ENCODE assay signal across 18 cellular contexts in the genomic region with DNA sequence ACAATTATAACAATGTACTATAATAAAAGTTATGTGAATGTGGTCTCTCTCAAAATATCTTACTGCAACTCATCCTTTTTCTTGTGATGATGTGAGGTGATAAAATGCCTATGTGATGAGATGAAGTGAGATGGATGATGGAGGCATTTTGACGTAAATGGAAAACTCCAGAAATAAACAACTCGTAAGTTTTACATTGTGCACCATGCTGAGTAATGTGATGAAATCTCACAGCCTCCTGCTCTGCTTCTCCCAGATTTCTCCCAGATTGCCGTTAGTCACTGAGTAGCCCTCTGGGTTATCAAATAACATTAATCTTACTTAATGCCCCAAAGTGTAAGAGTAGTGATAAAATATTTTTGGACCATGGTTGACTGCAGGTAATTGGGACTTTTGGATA.
A peak's percentile ranks its signal among the peaks of the same experiment; 100 is the strongest.
DNase-seq lines count a peak whose midpoint lies in the region; ATAC-seq, FAIRE-seq and TF ChIP-seq lines count a peak whose summit lies in the region.
"Had no signal": no experiment of that assay in that cellular context is flagged by ENCODE, and none has a peak within 500 bp of the region (broad histone marks: within the 10 kb centered on the region; RNA-seq: fewer than 3 reads in every experiment).

No MANE protein-coding gene starts in this region.

- no peaks in the 10 kb centered on the region for H3K79me1 ChIP-seq in IMR-90 (ENCODE audit: low read depth in 1 of 2, low read length in 2 of 2)
- peaks cover 22% of the 10 kb centered on the region for H3K79me1 ChIP-seq in trophoblast cell (ENCODE audit: low read length)

- BruUV-seq in IMR-90 (replicated peaks; lab: Mats Ljungman, UMichigan): no TSS peak

- FAIRE-seq in RCC 7860 (lab: Jason Lieb, UNC): no peak
- FAIRE-seq: GM19239, H54 had no signal

- H2BK5ac ChIP-seq in IMR-90 (ENCODE audit: low read depth, low read length, poor library complexity, severe bottlenecking): peak overlapping the region; percentile 94
- no peak overlapping the region for H2BK5ac ChIP-seq in trophoblast cell (ENCODE audit: low read depth, low read length, poor library complexity)

- H3K23ac ChIP-seq in IMR-90 (ENCODE audit: low read depth, low read length) (peak overlapping the region; percentile 39; the same call in 1 of the 2 replicates), trophoblast cell (ENCODE audit: low read length) (no peak overlapping the region)

- TF ChIP-seq RAD21 in IMR-90 (IDR thresholded peaks at IDR 0.05; ENCODE audit: low read length): no peak

- CTCF ChIA-PET in IMR-90 (lab: Yijun Ruan, JAX): no interaction called here
- CTCF ChIA-PET in CD4-positive, alpha-beta memory T cell (lab: Charles Lee; ENCODE audit: partially characterized antibody): no interaction called here

- no peak overlapping the region for H3K27ac Mint-ChIP-seq in CD4-positive, alpha-beta memory T cell
- H3K27ac Mint-ChIP-seq: CD8-positive, alpha-beta memory T cell had no signal

- DNase-seq in EL (peak; percentile 88), IMR-90 (peak; percentile 91), choroid plexus epithelial cell (ENCODE audit: low read depth) (peak; percentile 83), trophoblast cell (peak; percentile 87 to 97), DMS79 treated with DMSO at 0.1 percent for 48 hours (lab: John Stamatoyannopoulos, UW) (no peak), RCC 7860 (ENCODE audit: low spot score) (no peak)
- no peak for DNase-seq in CD4-positive, alpha-beta memory T cell
- DNase-seq: CD8-positive, alpha-beta memory T cell; KG1; NCI-H1436; NCI-H2029 treated with DMSO at 0.1 percent for 48 hours; NCI-H2171 treated with DMSO at 0.1 percent for 48 hours; NCI-H82; PC-9 had no signal

- peaks cover 19% of the 10 kb centered on the region for H3K9me1 ChIP-seq in IMR-90 (ENCODE audit: insufficient read depth, low read length)

- no peaks in the 10 kb centered on the region for H3K27me3 ChIP-seq in IMR-90 (ENCODE audit: control insufficient read depth, insufficient read depth, low read length)
- H3K27me3 ChIP-seq in trophoblast cell (ENCODE audit: insufficient read depth, low read length): no peaks in the 10 kb centered on the region
- H3K27me3 ChIP-seq in CD4-positive, alpha-beta memory T cell (ENCODE audit: insufficient read depth, low read length): no peaks in the 10 kb centered on the region
- H3K27me3 ChIP-seq: BLaER1 had no signal

- H3K9me3 Mint-ChIP-seq in CD4-positive, alpha-beta memory T cell: peaks cover 0 to 34% (median 24%) of the 10 kb centered on the region in 8 donors

- H3K14ac ChIP-seq in IMR-90 (replicated peaks; ENCODE audit: low read depth, low read length) (peak overlapping the region; percentile 86; the same call in 1 of the 2 replicates), trophoblast cell (ENCODE audit: low read length) (no peak overlapping the region)

- H3K36me3 Mint-ChIP-seq in CD4-positive, alpha-beta memory T cell: peaks cover 0 to 4% of the 10 kb centered on the region in 2 donors

- peak overlapping the region; percentile 65; the same call in 1 of the 2 replicates for H3K18ac ChIP-seq in IMR-90 (ENCODE audit: low read depth, low read length)
- H3K18ac ChIP-seq in trophoblast cell (ENCODE audit: low read length): no peak overlapping the region

- H2AK5ac ChIP-seq in IMR-90 (ENCODE audit: low read depth, low read length): peak overlapping the region; percentile 96; the same call in 1 of the 2 replicates
- H2AK5ac ChIP-seq in trophoblast cell (ENCODE audit: low read length): no peak overlapping the region

- ATAC-seq in IMR-90 (ENCODE audit: low read depth) (peak; percentile 49), HG02571 (IDR thresholded peaks at IDR 0.05; ENCODE audit: unreplicated experiment) (no peak)

- peak overlapping the region; percentile 90; the same call in 1 of the 2 replicates for H2BK120ac ChIP-seq in IMR-90 (ENCODE audit: low read depth, low read length)
- no peak overlapping the region for H2BK120ac ChIP-seq in trophoblast cell (ENCODE audit: insufficient read depth, low read length, poor library complexity)

- no peaks in the 10 kb centered on the region for H3K4me1 Mint-ChIP-seq in CD4-positive, alpha-beta memory T cell
- H3K4me1 Mint-ChIP-seq: CD8-positive, alpha-beta memory T cell had no signal

- dilution Hi-C loops in IMR-90 (cut with HindIII; ENCODE audit: low sequenced_read_pairs, unreplicated experiment): no loop called here

- no peak overlapping the region for H3K56ac ChIP-seq in IMR-90 (ENCODE audit: extremely low read depth, insufficient read depth, low read length)

- no peak overlapping the region; the same call in 1 of the 2 replicates for H3K4me2 ChIP-seq in IMR-90 (ENCODE audit: low read depth, low read length)
- no peak overlapping the region for H3K4me2 ChIP-seq in trophoblast cell (ENCODE audit: low read length)
- H3K4me2 ChIP-seq: BLaER1, PC-9 had no signal

- H3K9me3 ChIP-seq in IMR-90 (ENCODE audit: control insufficient read depth, insufficient read depth, low read length): no peaks in the 10 kb centered on the region
- peaks cover 2% of the 10 kb centered on the region for H3K9me3 ChIP-seq in trophoblast cell (ENCODE audit: insufficient read depth, low read depth, low read length)
- no peaks in the 10 kb centered on the region for H3K9me3 ChIP-seq in CD4-positive, alpha-beta memory T cell (ENCODE audit: control insufficient read depth in 1 of 2, low read length in 2 of 2)
- H3K9me3 ChIP-seq: BLaER1 had no signal

- peak overlapping the region; percentile 91 for H2BK20ac ChIP-seq in IMR-90 (ENCODE audit: low read depth, low read length)

- WGBS in IMR-90 (ENCODE audit: extremely low coverage in 2 of 2, insufficient read length in 1 of 2), 2 experiments: no CpG with 5 or more reads among the region's 3 CpGs
- WGBS in trophoblast cell (ENCODE audit: extremely low coverage, insufficient coverage, insufficient read length): no CpG with 5 or more reads among the region's 3 CpGs

- in situ Hi-C loops in IMR-90 (cut with MboI; ENCODE audit: low sequenced_read_pairs): no loop called here

- peak overlapping the region; percentile 50; the same call in 1 of the 2 replicates for H4K5ac ChIP-seq in IMR-90 (ENCODE audit: low read depth, low read length)

- no peak overlapping the region for H3K4me3 Mint-ChIP-seq in CD4-positive, alpha-beta memory T cell
- H3K4me3 Mint-ChIP-seq: CD8-positive, alpha-beta memory T cell had no signal

- H3K36me3 ChIP-seq in IMR-90 (ENCODE audit: control insufficient read depth, insufficient read depth, low read length) (no peaks in the 10 kb centered on the region), trophoblast cell (ENCODE audit: control insufficient read depth in 1 of 2, insufficient read depth in 2 of 2, low read length in 2 of 2) (no peaks in the 10 kb centered on the region)
- H3K36me3 ChIP-seq in CD4-positive, alpha-beta memory T cell (ENCODE audit: insufficient read depth, low read length): no peaks in the 10 kb centered on the region
- H3K36me3 ChIP-seq: BLaER1 had no signal

- no peaks in the 10 kb centered on the region for H4K20me1 ChIP-seq in IMR-90 (ENCODE audit: insufficient read depth, low read length)
- H4K20me1 ChIP-seq: BLaER1 had no signal

- no peak overlapping the region for H2AK9ac ChIP-seq in IMR-90 (replicated peaks; ENCODE audit: low read depth, low read length, poor library complexity)

- H4K12ac ChIP-seq in trophoblast cell (ENCODE audit: low read depth, low read length): no peak overlapping the region

- peak overlapping the region; percentile 38 for H2BK12ac ChIP-seq in trophoblast cell (ENCODE audit: low read length)

- TF ChIP-seq POLR2A in IMR-90 (IDR thresholded peaks at IDR 0.05; ENCODE audit: low read depth, low read length): no peak

- peaks cover 5% of the 10 kb centered on the region for H3K79me2 ChIP-seq in trophoblast cell (ENCODE audit: control insufficient read depth, insufficient read depth, low read length, poor library complexity)

- TF ChIP-seq CTCF in IMR-90 (conservative IDR thresholded peaks at IDR 0.05; ENCODE audit: low read depth, low read length) (no peak), choroid plexus epithelial cell (conservative IDR thresholded peaks at IDR 0.05; ENCODE audit: low read depth, low read length) (no peak)

- no peak overlapping the region for H4K91ac ChIP-seq in IMR-90 (ENCODE audit: insufficient read depth, low read depth, low read length)
- no peak overlapping the region for H4K91ac ChIP-seq in trophoblast cell (ENCODE audit: low read depth, low read length)

- H3K9ac ChIP-seq in IMR-90 (ENCODE audit: low read depth, low read length) (no peak overlapping the region), trophoblast cell (ENCODE audit: low read length) (no peak overlapping the region)
- H3K9ac ChIP-seq: BLaER1 had no signal

- H2AFZ ChIP-seq in IMR-90 (replicated peaks; ENCODE audit: low read length, poor library complexity) (no peak overlapping the region), trophoblast cell (ENCODE audit: insufficient read depth, low read length, poor library complexity) (no peak overlapping the region)
- H2AFZ ChIP-seq: PC-9 had no signal

- no peaks in the 10 kb centered on the region for H3K27me3 Mint-ChIP-seq in CD4-positive, alpha-beta memory T cell

- H3K4me3 ChIP-seq in IMR-90 (ENCODE audit: insufficient read depth, low read depth, low read length) (no peak overlapping the region), choroid plexus epithelial cell (ENCODE audit: low read depth, low read length) (no peak overlapping the region), trophoblast cell (ENCODE audit: low read depth, low read length) (no peak overlapping the region)
- H3K4me3 ChIP-seq in CD4-positive, alpha-beta memory T cell (ENCODE audit: low read length in 2 of 2): no peak overlapping the region
- H3K4me3 ChIP-seq: BLaER1, PC-9 had no signal

- intact Hi-C loops in IMR-90 (cut with micrococcal nuclease): no loop called here
- intact Hi-C loops in CD4-positive, alpha-beta memory T cell (cut with micrococcal nuclease): no loop called here

- H4K8ac ChIP-seq in IMR-90 (ENCODE audit: low read depth in 2 of 2, low read length in 2 of 2): peak overlapping the region in 1 of 2 experiments; percentile 76; a peak in 2 of 4 replicates
- no peak overlapping the region for H4K8ac ChIP-seq in trophoblast cell (ENCODE audit: low read depth, low read length)

- peaks cover 23% of the 10 kb centered on the region for H3K4me1 ChIP-seq in IMR-90 (ENCODE audit: control insufficient read depth, insufficient read depth, low read length)
- peaks cover 12 to 14% of the 10 kb centered on the region in 2 experiments for H3K4me1 ChIP-seq in trophoblast cell (ENCODE audit: control insufficient read depth in 1 of 2, insufficient read depth in 2 of 2, low read length in 2 of 2)
- H3K4me1 ChIP-seq in CD4-positive, alpha-beta memory T cell (ENCODE audit: insufficient read depth, low read length): no peaks in the 10 kb centered on the region
- H3K4me1 ChIP-seq: BLaER1 had no signal

- POLR2A ChIA-PET in IMR-90 (lab: Charles Lee; ENCODE audit: unreplicated experiment): no interaction called here
- POLR2A ChIA-PET in CD4-positive, alpha-beta memory T cell (lab: Charles Lee; ENCODE audit: partially characterized antibody): no interaction called here

- H3K4ac ChIP-seq in IMR-90 (ENCODE audit: low read depth, low read length) (peak overlapping the region; percentile 91; the same call in 1 of the 2 replicates), trophoblast cell (ENCODE audit: low read depth, low read length) (no peak overlapping the region)

- H2BK15ac ChIP-seq in IMR-90 (ENCODE audit: low read depth, low read length): 0 out of 3 replicates have a peak overlapping the region, but pooled peaks have one; percentile 80

- H3K27ac ChIP-seq in IMR-90 (ENCODE audit: insufficient read depth, low read length) (no peak overlapping the region), trophoblast cell (ENCODE audit: low read depth, low read length) (no peak overlapping the region)
- H3K27ac ChIP-seq in CD4-positive, alpha-beta memory T cell (ENCODE audit: low read depth, low read length): no peak overlapping the region
- H3K27ac ChIP-seq: BLaER1, PC-9 had no signal

Comparison
In these comparisons a context has a peak if more than half of its experiments do, and no peak if none do; other contexts are left out.
1. DNase-seq: peak in EL (single experiment), IMR-90 (single experiment), choroid plexus epithelial cell (single experiment) and trophoblast cell (2 of 2); none in DMS79 treated with DMSO at 0.1 percent for 48 hours (single experiment), RCC 7860 (single experiment) and CD4-positive, alpha-beta memory T cell (0 of 5).